7 cellular contexts compared by ENCODE assay signal in genomic region chr17:77140878-77141767, GRCh38. TPM values are rescaled to one million over a fixed set of nuclear protein-coding genes. Genes with fewer than 3 reads are reported as not detected.
A peak's percentile ranks its signal among the peaks of the same experiment; 100 is the strongest.
DNase-seq lines count a peak whose midpoint lies in the region; ATAC-seq and TF ChIP-seq lines count a peak whose summit lies in the region.

TSS of gene SEC14L1 (plus strand) at chr17:77140969. CDS start at chr17:77143597, 2,628 bp downstream.

- peak within 1 kb of the TSS; percentile 53 for H2AFZ ChIP-seq in neuron (ENCODE audit: low read depth, low read length)

- H3K9me3 ChIP-seq in neuron (ENCODE audit: low read length) = peaks cover 4% of the 10 kb centered on the region
- H3K9me3 ChIP-seq in aorta (ENCODE audit: control insufficient read depth, low read length) = no peaks in the 10 kb centered on the region

- H3K4me1 ChIP-seq in neuron (ENCODE audit: insufficient read depth, low read length) (peaks cover 30% of the 10 kb centered on the region), aorta (ENCODE audit: control insufficient read depth in 1 of 2, insufficient read depth in 2 of 2, low read length in 2 of 2) (no peaks in the 10 kb centered on the region)

- no peaks in the 10 kb centered on the region for H3K27me3 Mint-ChIP-seq in activated T-cell treated with anti-CD3 and anti-CD28 coated beads, Interleukin-2, amount 50 U/mL, for 4 hours (ENCODE audit: low read depth)

- peak within 1 kb of the TSS; percentile 86 for H3K4me3 Mint-ChIP-seq in activated T-cell treated with anti-CD3 and anti-CD28 coated beads, Interleukin-2, amount 50 U/mL, for 4 hours

- WGBS in aorta, 2 donors = 0 to 1% methylated on average over 28 to 99 of the region's 99 CpGs

- peak; percentile 48 for ATAC-seq in GM18498 (IDR thresholded peaks at IDR 0.05; ENCODE audit: unreplicated experiment)
- ATAC-seq in HG02623 (IDR thresholded peaks at IDR 0.05; ENCODE audit: unreplicated experiment) = peak; percentile 33
- ATAC-seq in activated T-cell treated with anti-CD3 and anti-CD28 coated beads, Interleukin-2, amount 50 U/mL, for 4 hours = peak; percentile 51 to 56
- ATAC-seq in aorta (ENCODE audit: low FRiP score) = no peak

- H3K4me3 ChIP-seq in fibroblast of villous mesenchyme (ENCODE audit: low read depth, low read length) (peak within 1 kb of the TSS; percentile 76), neuron (ENCODE audit: low read length) (peak within 1 kb of the TSS; percentile 76), aorta (ENCODE audit: low read length in 2 of 2) (peak within 1 kb of the TSS; percentile 71 to 91)

- peaks cover 59% of the 10 kb centered on the region for H3K4me1 Mint-ChIP-seq in activated T-cell treated with anti-CD3 and anti-CD28 coated beads, Interleukin-2, amount 50 U/mL, for 4 hours (ENCODE audit: low read depth)

- H3K36me3 Mint-ChIP-seq in activated T-cell treated with anti-CD3 and anti-CD28 coated beads, Interleukin-2, amount 50 U/mL, for 4 hours (ENCODE audit: insufficient read depth) = peaks cover 13% of the 10 kb centered on the region

- peak; percentile 22 to 75 for DNase-seq in NCI-H526 (lab: John Stamatoyannopoulos, UW)
- DNase-seq in activated T-cell treated with anti-CD3 and anti-CD28 coated beads, Interleukin-2, amount 50 U/mL, for 4 hours = peak; percentile 9
- peak; percentile 30 for DNase-seq in fibroblast of villous mesenchyme (ENCODE audit: low read depth)
- DNase-seq in aorta = peak; percentile 75 to 81

- H3K36me3 ChIP-seq in neuron (ENCODE audit: insufficient read depth, low read length) (peaks cover 20% of the 10 kb centered on the region), aorta (ENCODE audit: control insufficient read depth in 1 of 2, insufficient read depth in 2 of 2, low read length in 1 of 2) (no peaks in the 10 kb centered on the region)

- peak within 1 kb of the TSS in 1 of 2 donors; percentile 69 for H3K27ac ChIP-seq in aorta (ENCODE audit: low read depth in 1 of 2, low read length in 2 of 2)

- peaks cover 15% of the 10 kb centered on the region for H3K9me3 Mint-ChIP-seq in activated T-cell treated with anti-CD3 and anti-CD28 coated beads, Interleukin-2, amount 50 U/mL, for 4 hours

- intact Hi-C loops in aorta (cut with DNase I) = loop anchor here in 1 of 2 donors (5.0 kb wide), 1 partner anchor 106 kb away; no protein-coding TSS in a partner anchor

- TF ChIP-seq CTCF in fibroblast of villous mesenchyme (IDR thresholded peaks at IDR 0.05; ENCODE audit: insufficient read depth, low read depth, low read length) = no peak

- no peaks in the 10 kb centered on the region for H3K27me3 ChIP-seq in neuron (ENCODE audit: insufficient read depth, low read length)
- H3K27me3 ChIP-seq in aorta (ENCODE audit: control insufficient read depth in 1 of 2, insufficient read depth in 2 of 2, low read length in 1 of 2) = no peaks in the 10 kb centered on the region

RNA-seq across cellular contexts. Expression of gene SEC14L1, which starts in this region (rescaled TPM):
- total RNA-seq in activated T-cell treated with anti-CD3 and anti-CD28 coated beads, Interleukin-2, amount 50 U/mL, for 4 hours = 10 to 100 TPM; 26.5 to 36.9 (median 27.4) TPM
- total RNA-seq in fibroblast of villous mesenchyme (51.2 and 101 TPM in 2 replicates), aorta (10 to 100 TPM; 79.2 to 99.8 TPM)
- polyA plus RNA-seq in aorta = 10 to 100 TPM; 17.2 to 19.2 TPM

Comparison
In these comparisons a context has a peak if more than half of its experiments do, and no peak if none do; other contexts are left out.
1. DNase-seq: peak in every context shown above with its lines; median percentile 78 in aorta; 48 in NCI-H526; 30 in fibroblast of villous mesenchyme; 9 in activated T-cell treated with anti-CD3 and anti-CD28 coated beads, Interleukin-2, amount 50 U/mL, for 4 hours.